Comparison of ENCODE assay signal across 7 cellular contexts in genomic region chr2:70140978-70141753, GRCh38. TPM values are rescaled to one million over a fixed set of nuclear protein-coding genes. Genes with fewer than 3 reads are reported as not detected.
DNase-seq lines count a peak whose midpoint lies in the region; ATAC-seq and TF ChIP-seq lines count a peak whose summit lies in the region.

No MANE protein-coding gene starts in this region.

- no peaks in the 10 kb centered on the region for H3K27me3 ChIP-seq in stomach smooth muscle (ENCODE audit: control insufficient read depth in 1 of 2, insufficient read depth in 2 of 2, low read length in 2 of 2)

- H3K27me3 Mint-ChIP-seq in HFFc6 (ENCODE audit: insufficient read depth) (peaks cover 2% of the 10 kb centered on the region), mesothelial cell of epicardium (ENCODE audit: low read depth) (no peaks in the 10 kb centered on the region)
- H3K27me3 Mint-ChIP-seq in effector memory CD8-positive, alpha-beta T cell: no peaks in the 10 kb centered on the region

- no peaks in the 10 kb centered on the region for H3K36me3 ChIP-seq in stomach smooth muscle (ENCODE audit: control insufficient read depth in 2 of 2, insufficient read depth in 2 of 2, low read length in 2 of 2)

- DNase-seq in GM13977 (ENCODE audit: low spot score): peak; percentile 75
- DNase-seq in HFFc6: peak; percentile 23
- DNase-seq in NCI-H1417 treated with DMSO at 0.1 percent for 48 hours (lab: John Stamatoyannopoulos, UW): peak; percentile 69
- DNase-seq in effector memory CD8-positive, alpha-beta T cell: peak; percentile 64 to 76 (median 65)
- peak; percentile 37 to 67 for DNase-seq in mesothelial cell of epicardium (ENCODE audit: low spot score in 2 of 2, unreplicated experiment in 2 of 2)

- H3K9me3 ChIP-seq in stomach smooth muscle (ENCODE audit: control insufficient read depth in 2 of 2, low read length in 2 of 2): no peaks in the 10 kb centered on the region

- H3K9me3 Mint-ChIP-seq in HFFc6 (no peaks in the 10 kb centered on the region), mesothelial cell of epicardium (no peaks in the 10 kb centered on the region)
- H3K9me3 Mint-ChIP-seq in effector memory CD8-positive, alpha-beta T cell: no peaks in the 10 kb centered on the region

- peaks cover 4% of the 10 kb centered on the region; the same call in 1 of the 2 replicates for H3K36me3 Mint-ChIP-seq in HFFc6 (ENCODE audit: low read depth)
- H3K36me3 Mint-ChIP-seq in effector memory CD8-positive, alpha-beta T cell (ENCODE audit: insufficient read depth): peaks cover 28% of the 10 kb centered on the region
- H3K36me3 Mint-ChIP-seq in mesothelial cell of epicardium: no peaks in the 10 kb centered on the region

- H3K4me3 ChIP-seq in stomach smooth muscle (ENCODE audit: low read length in 2 of 2): peak overlapping the region; percentile 68 to 75

- H3K4me1 ChIP-seq in stomach smooth muscle (ENCODE audit: control insufficient read depth, insufficient read depth, low read length): peaks cover 20% of the 10 kb centered on the region

- H3K4me1 Mint-ChIP-seq in HFFc6 (ENCODE audit: low read depth) (peaks cover 39% of the 10 kb centered on the region), mesothelial cell of epicardium (peaks cover 38% of the 10 kb centered on the region)
- peaks cover 41 to 57% of the 10 kb centered on the region in 2 donors for H3K4me1 Mint-ChIP-seq in effector memory CD8-positive, alpha-beta T cell (ENCODE audit: low read depth in 2 of 2)

- peak; percentile 46 for TF ChIP-seq CTCF in GM13977 (IDR thresholded peaks at IDR 0.05; ENCODE audit: extremely low read depth, insufficient read depth, missing control alignments)
- peak; percentile 60 for TF ChIP-seq CTCF in HFFc6 (IDR thresholded peaks at IDR 0.05)
- TF ChIP-seq CTCF in mesothelial cell of epicardium (IDR thresholded peaks at IDR 0.05; ENCODE audit: unreplicated experiment): peak; percentile 74

- peak overlapping the region; percentile 96 for H3K27ac ChIP-seq in stomach smooth muscle (ENCODE audit: low read length)

- H3K4me3 Mint-ChIP-seq in HFFc6 (peak overlapping the region; percentile 84), mesothelial cell of epicardium (peak overlapping the region; percentile 72)
- H3K4me3 Mint-ChIP-seq in effector memory CD8-positive, alpha-beta T cell: peak overlapping the region; percentile 75 to 81

- in situ Hi-C loops in GM13977 (cut with MboI; ENCODE audit: low pct_unique_long_range_greater_than_20kb, low sequenced_read_pairs, unreplicated experiment): loop anchor here (10.0 kb wide), 1 partner anchor 226 kb away; the partner anchor contains the start of gene MXD1

- peak overlapping the region; percentile 94 to 96 for H3K9ac ChIP-seq in stomach smooth muscle (ENCODE audit: low read length in 2 of 2)

- H3K27ac Mint-ChIP-seq in HFFc6 (peak overlapping the region; percentile 95), mesothelial cell of epicardium (peak overlapping the region; percentile 100)
- peak overlapping the region; percentile 95 to 98 for H3K27ac Mint-ChIP-seq in effector memory CD8-positive, alpha-beta T cell

- ATAC-seq in activated CD4-positive, CD25-positive, alpha-beta regulatory T cell treated with anti-CD3 and anti-CD28 coated beads, Interleukin-2, amount 50 U/mL, for 24 hours: peak; percentile 41 to 46
- peak; percentile 51 for ATAC-seq in effector memory CD8-positive, alpha-beta T cell (replicated peaks)

RNA-seq across cellular contexts. Expression of gene C2orf42, which starts 49.7 kb away (rescaled TPM):
- total RNA-seq in HFFc6 (2021; fragmentation: NEBNext Ultra II Directional; extraction: Animal tissue kit (Norgen Biotek cat#: 25700)): 10 to 100 TPM; 10.0 to 17.8 (median 14.7) TPM
- 17.8 to 20.6 TPM (median 19.5 TPM) in 3 replicates for total RNA-seq in mesothelial cell of epicardium

RNA-seq across cellular contexts. Expression of gene PCBP1, which starts 53.9 kb away (rescaled TPM):
- total RNA-seq in HFFc6 (2021; fragmentation: NEBNext Ultra II Directional; extraction: Animal tissue kit (Norgen Biotek cat#: 25700)): 100 to 1,000 TPM; 293 to 369 (median 361) TPM
- total RNA-seq in mesothelial cell of epicardium: 245 to 257 TPM (median 255 TPM) in 3 replicates

Comparison
In these comparisons a context has a peak if more than half of its experiments do, and no peak if none do; other contexts are left out.
1. Peak in every context shown above with its lines: DNase-seq, ATAC-seq, H3K4me3 ChIP-seq and H3K27ac ChIP-seq.
2. DNase-seq: peak in every context shown above with its lines; median percentile 75 in GM13977; 69 in NCI-H1417 treated with DMSO at 0.1 percent for 48 hours; 65 in effector memory CD8-positive, alpha-beta T cell; 52 in mesothelial cell of epicardium; 23 in HFFc6.